14 cellular contexts compared by ENCODE assay signal in the genomic region with DNA sequence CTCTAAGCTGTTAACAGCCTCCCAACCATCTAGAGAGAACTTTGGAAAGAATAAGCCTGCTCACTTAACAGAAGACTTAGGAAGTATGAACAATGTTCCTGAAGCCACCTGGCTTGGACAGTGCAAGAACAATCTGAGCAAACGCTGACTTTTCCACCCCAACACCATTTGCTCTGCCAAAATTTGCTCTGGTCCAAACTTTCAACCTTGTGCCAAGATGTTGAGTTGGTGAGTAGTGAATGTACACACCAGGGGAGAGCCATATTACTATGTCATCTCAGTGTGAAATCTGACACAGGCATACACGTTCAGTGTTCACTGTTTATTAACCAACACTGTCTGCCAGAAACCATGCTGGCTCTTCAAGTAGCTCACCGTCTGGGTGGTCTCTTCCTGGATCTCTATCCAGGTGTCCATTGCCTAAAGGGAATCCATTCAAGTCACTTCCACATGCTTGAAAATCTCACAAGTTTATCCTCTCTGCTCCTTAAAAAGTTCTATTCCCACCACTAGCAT.
A peak's percentile ranks its signal among the peaks of the same experiment; 100 is the strongest.
DNase-seq lines count a peak whose midpoint lies in the region; ATAC-seq and TF ChIP-seq lines count a peak whose summit lies in the region.
"Had no signal": no experiment of that assay in that cellular context is flagged by ENCODE, and none has a peak within 500 bp of the region (broad histone marks: within the 10 kb centered on the region; RNA-seq: fewer than 3 reads in every experiment).

No MANE protein-coding gene starts in this region.

- intact Hi-C loops in CD8-positive, alpha-beta T cell (cut with DNase I, micrococcal nuclease), result no loop called here
- intact Hi-C loops in left cardiac atrium (cut with DNase I), result no loop called here

- TF ChIP-seq CTCF in CD8-positive, alpha-beta T cell (IDR thresholded peaks at IDR 0.05), result no peak
- TF ChIP-seq CTCF in suprapubic skin (IDR thresholded peaks at IDR 0.05), result no peak

- ATAC-seq in CD8-positive, alpha-beta T cell, result no peak
- ATAC-seq in left cardiac atrium, result no peak
- no peak for ATAC-seq in HG03520 (IDR thresholded peaks at IDR 0.05; ENCODE audit: unreplicated experiment)

- no peaks in the 10 kb centered on the region for H3K9me3 Mint-ChIP-seq in CD8-positive, alpha-beta T cell
- H3K9me3 Mint-ChIP-seq in immature natural killer cell, result no peaks in the 10 kb centered on the region
- H3K9me3 Mint-ChIP-seq: type B pancreatic cell had no signal

- no peak overlapping the region for H3K27ac ChIP-seq in CD8-positive, alpha-beta T cell (ENCODE audit: low read depth, low read length)
- no peak overlapping the region for H3K27ac ChIP-seq in suprapubic skin

- H3K4me3 ChIP-seq in CD8-positive, alpha-beta T cell (ENCODE audit: low read depth, low read length), result no peak overlapping the region
- no peak overlapping the region for H3K4me3 ChIP-seq in suprapubic skin
- H3K4me3 ChIP-seq: esophagus squamous epithelium, lung had no signal

- peaks cover 31% of the 10 kb centered on the region for H3K4me1 ChIP-seq in CD8-positive, alpha-beta T cell (ENCODE audit: insufficient read depth, low read length)
- H3K4me1 ChIP-seq in suprapubic skin, result peaks cover 6% of the 10 kb centered on the region

- H3K27me3 Mint-ChIP-seq in CD8-positive, alpha-beta T cell (ENCODE audit: low read depth), result no peaks in the 10 kb centered on the region
- H3K27me3 Mint-ChIP-seq in immature natural killer cell (ENCODE audit: low read depth in 3 of 3), result peaks cover 0 to 7% (median 3%) of the 10 kb centered on the region in 3 donors

- in situ Hi-C loops in G401 (cut with HindIII; ENCODE audit: low sequenced_read_pairs), result no loop called here

- no peak for TF ChIP-seq EP300 in suprapubic skin (IDR thresholded peaks at IDR 0.05)

- WGBS in suprapubic skin, result 70% methylated on average over 3 of the region's 3 CpGs

- POLR2A ChIA-PET in CD8-positive, alpha-beta T cell (lab: Charles Lee), result interaction anchor here (1.0 to 1.7 kb wide), 3 partner anchors 10 to 224 kb away, joined by 3 to 6 read pairs (median 3); no protein-coding TSS in a partner anchor

- H3K36me3 Mint-ChIP-seq in CD8-positive, alpha-beta T cell, result no peaks in the 10 kb centered on the region
- peaks cover 3 to 7% (median 3%) of the 10 kb centered on the region in 3 donors for H3K36me3 Mint-ChIP-seq in immature natural killer cell

- no peaks in the 10 kb centered on the region for H3K9me3 ChIP-seq in CD8-positive, alpha-beta T cell (ENCODE audit: low read length)
- no peaks in the 10 kb centered on the region for H3K9me3 ChIP-seq in suprapubic skin
- H3K9me3 ChIP-seq: esophagus squamous epithelium had no signal

- no peak for DNase-seq in CD8-positive, alpha-beta T cell
- DNase-seq in G401 (ENCODE audit: low spot score), result peak; percentile 26
- peak; percentile 73 for DNase-seq in NCI-H446 treated with DMSO at 0.1 percent for 48 hours (lab: John Stamatoyannopoulos, UW)
- DNase-seq in immature natural killer cell, result no peak
- DNase-seq in activated effector memory CD4-positive, alpha-beta T cell treated with anti-CD3 and anti-CD28 coated beads, Interleukin-2, amount 50 U/mL, for 16 hours, result no peak
- no peak for DNase-seq in left cardiac atrium
- DNase-seq in suprapubic skin (ENCODE audit: low spot score in 2 of 2), result no peak
- DNase-seq: cortex of kidney; esophagus squamous epithelium; nucleus accumbens; stimulated activated CD4-positive, alpha-beta T cell treated with anti-CD3 and anti-CD28 coated beads, Interleukin-12 subunit alpha, Interleukin-12 subunit beta, amount 100 ng/mL, for 4 hours had no signal

- H3K27ac Mint-ChIP-seq in CD8-positive, alpha-beta T cell, result peak overlapping the region; percentile 89
- peak overlapping the region; percentile 93 to 99 (median 98) for H3K27ac Mint-ChIP-seq in immature natural killer cell
- H3K27ac Mint-ChIP-seq: type B pancreatic cell had no signal

- no peak for TF ChIP-seq POLR2A in suprapubic skin (IDR thresholded peaks at IDR 0.05)

- no peaks in the 10 kb centered on the region for H3K27me3 ChIP-seq in CD8-positive, alpha-beta T cell (ENCODE audit: insufficient read depth, low read length)
- H3K27me3 ChIP-seq in suprapubic skin, result no peaks in the 10 kb centered on the region

- H3K4me3 Mint-ChIP-seq in CD8-positive, alpha-beta T cell, result no peak overlapping the region
- peak overlapping the region; percentile 76 to 89 (median 86) for H3K4me3 Mint-ChIP-seq in immature natural killer cell
- H3K4me3 Mint-ChIP-seq: type B pancreatic cell had no signal

- CTCF ChIA-PET in CD8-positive, alpha-beta T cell (lab: Charles Lee), result interaction anchor here (1.7 kb wide), 1 partner anchor 260 kb away, joined by 3 read pairs; no protein-coding TSS in a partner anchor

- peaks cover 64% of the 10 kb centered on the region for H3K4me1 Mint-ChIP-seq in CD8-positive, alpha-beta T cell (ENCODE audit: low read depth)
- H3K4me1 Mint-ChIP-seq in immature natural killer cell, result peaks cover 65 to 72% of the 10 kb centered on the region in 2 donors

- H3K36me3 ChIP-seq in CD8-positive, alpha-beta T cell (ENCODE audit: insufficient read depth, low read length), result no peaks in the 10 kb centered on the region
- H3K36me3 ChIP-seq in suprapubic skin, result no peaks in the 10 kb centered on the region
- H3K36me3 ChIP-seq: esophagus squamous epithelium had no signal

Comparison
In these comparisons a context has a peak if more than half of its experiments do, and no peak if none do; other contexts are left out.
1. DNase-seq: peak in G401 (single experiment) and NCI-H446 treated with DMSO at 0.1 percent for 48 hours (single experiment); none in CD8-positive, alpha-beta T cell (0 of 7), immature natural killer cell (0 of 3), activated effector memory CD4-positive, alpha-beta T cell treated with anti-CD3 and anti-CD28 coated beads, Interleukin-2, amount 50 U/mL, for 16 hours (single experiment), left cardiac atrium (single experiment) and suprapubic skin (0 of 2).